ENCODE assay signal across 10 cellular contexts in genomic region chr6:33613146-33613793, GRCh38. TPM values are rescaled to one million over a fixed set of nuclear protein-coding genes. Genes with fewer than 3 reads are reported as not detected.
DNase-seq lines count a peak whose midpoint lies in the region; ATAC-seq, FAIRE-seq and TF ChIP-seq lines count a peak whose summit lies in the region.
"Had no signal": no experiment of that assay in that cellular context is flagged by ENCODE, and none has a peak within 500 bp of the region (broad histone marks: within the 10 kb centered on the region; RNA-seq: fewer than 3 reads in every experiment).

No MANE protein-coding gene starts in this region.

- CTCF ChIA-PET in CD8-positive, alpha-beta memory T cell (lab: Charles Lee), result no interaction called here

- POLR2A ChIA-PET in CD8-positive, alpha-beta memory T cell (lab: Charles Lee), result no interaction called here

- peak overlapping the region; percentile 14; the same call in 1 of the 2 replicates for H3K4me3 ChIP-seq in ACC112 (ENCODE audit: low read depth, low read length)
- H3K4me3 ChIP-seq in astrocyte of the spinal cord (ENCODE audit: low read depth, low read length), result no peak overlapping the region
- H3K4me3 ChIP-seq in keratinocyte (ENCODE audit: control insufficient read depth in 2 of 3, extremely low read depth in 1 of 3, insufficient read depth in 2 of 3, low read depth in 1 of 3, low read length in 3 of 3), result no peak overlapping the region
- H3K4me3 ChIP-seq in CD8-positive, alpha-beta memory T cell (ENCODE audit: low read length), result no peak overlapping the region

- no peaks in the 10 kb centered on the region for H3K9me3 Mint-ChIP-seq in CD8-positive, alpha-beta memory T cell
- no peaks in the 10 kb centered on the region for H3K9me3 Mint-ChIP-seq in activated naive CD8-positive, alpha-beta T cell treated with anti-CD3 and anti-CD28 coated beads, Interleukin-2, amount 50 U/mL, for 24 hours

- ATAC-seq in activated naive CD8-positive, alpha-beta T cell treated with anti-CD3 and anti-CD28 coated beads, Interleukin-2, amount 50 U/mL, for 24 hours, result no peak

- no peaks in the 10 kb centered on the region for H4K20me1 ChIP-seq in keratinocyte (ENCODE audit: control insufficient read depth, extremely low read depth, insufficient read depth, low read length)

- no peaks in the 10 kb centered on the region for H3K79me2 ChIP-seq in ACC112 (ENCODE audit: control insufficient read depth, insufficient read depth, low read length, unreplicated experiment)
- H3K79me2 ChIP-seq in keratinocyte (ENCODE audit: control insufficient read depth, insufficient read depth, low read length), result no peaks in the 10 kb centered on the region

- peak overlapping the region; percentile 6 for H3K4me2 ChIP-seq in keratinocyte (ENCODE audit: control insufficient read depth, extremely low read depth, insufficient read depth, low read depth, low read length)

- peaks cover 0 to 10% of the 10 kb centered on the region in 2 donors for H3K27me3 Mint-ChIP-seq in CD8-positive, alpha-beta memory T cell
- H3K27me3 Mint-ChIP-seq in activated naive CD8-positive, alpha-beta T cell treated with anti-CD3 and anti-CD28 coated beads, Interleukin-2, amount 50 U/mL, for 24 hours, result peaks cover 2% of the 10 kb centered on the region

- H3K4me1 Mint-ChIP-seq in CD8-positive, alpha-beta memory T cell, result peaks cover 12 to 18% (median 17%) of the 10 kb centered on the region in 3 donors
- peaks cover 1% of the 10 kb centered on the region for H3K4me1 Mint-ChIP-seq in activated naive CD8-positive, alpha-beta T cell treated with anti-CD3 and anti-CD28 coated beads, Interleukin-2, amount 50 U/mL, for 24 hours

- H3K4me1 ChIP-seq in ACC112 (ENCODE audit: control insufficient read depth, insufficient read depth, low read length, unreplicated experiment) (peaks cover 48% of the 10 kb centered on the region), keratinocyte (ENCODE audit: control insufficient read depth, extremely low read depth, insufficient read depth, low read length) (peaks cover 24% of the 10 kb centered on the region)
- H3K4me1 ChIP-seq in CD8-positive, alpha-beta memory T cell (ENCODE audit: insufficient read depth, low read length), result peaks cover 8% of the 10 kb centered on the region

- H3K36me3 Mint-ChIP-seq in CD8-positive, alpha-beta memory T cell, result no peaks in the 10 kb centered on the region
- no peaks in the 10 kb centered on the region for H3K36me3 Mint-ChIP-seq in activated naive CD8-positive, alpha-beta T cell treated with anti-CD3 and anti-CD28 coated beads, Interleukin-2, amount 50 U/mL, for 24 hours (ENCODE audit: low read depth)

- H3K27ac ChIP-seq in ACC112 (ENCODE audit: low read depth, low read length) (peak overlapping the region; percentile 75), keratinocyte (ENCODE audit: control insufficient read depth, insufficient read depth, low read length) (peak overlapping the region; percentile 1)
- no peak overlapping the region for H3K27ac ChIP-seq in CD8-positive, alpha-beta memory T cell (ENCODE audit: low read depth, low read length)

- no peaks in the 10 kb centered on the region for H3K9me1 ChIP-seq in keratinocyte (ENCODE audit: control insufficient read depth, extremely low read depth, insufficient read depth, low read length)

- peak; percentile 59 for FAIRE-seq in keratinocyte (lab: Jason Lieb, UNC)

- in situ Hi-C loops in astrocyte of the spinal cord (cut with HindIII; ENCODE audit: low sequenced_read_pairs), result no loop called here

- dilution Hi-C loops in keratinocyte (cut with MboI; ENCODE audit: extremely low pct_ligation_motif_present, low sequenced_read_pairs), result no loop called here

- TF ChIP-seq CTCF in astrocyte of the spinal cord (IDR thresholded peaks at IDR 0.05; ENCODE audit: low read depth, low read length) (no peak), keratinocyte (optimal IDR thresholded peaks at IDR 0.05 in 1 of 3, IDR thresholded peaks at IDR 0.05 in 1 of 3, conservative IDR thresholded peaks at IDR 0.05 in 1 of 3; ENCODE audit: extremely low read depth in 1 of 3, insufficient read depth in 2 of 3, low read length in 3 of 3) (no peak)

- H3K27me3 ChIP-seq in ACC112 (ENCODE audit: insufficient read depth, low read length) (no peaks in the 10 kb centered on the region), keratinocyte (ENCODE audit: control insufficient read depth, extremely low read depth, insufficient read depth, low read length) (no peaks in the 10 kb centered on the region)
- H3K27me3 ChIP-seq in CD8-positive, alpha-beta memory T cell (ENCODE audit: insufficient read depth, low read length, poor library complexity, severe bottlenecking), result no peaks in the 10 kb centered on the region

- H2AFZ ChIP-seq in ACC112 (ENCODE audit: low read length, unreplicated experiment), result peak overlapping the region; percentile 89
- H2AFZ ChIP-seq in keratinocyte (ENCODE audit: control insufficient read depth, low read length), result no peak overlapping the region

- H3K4me3 Mint-ChIP-seq in CD8-positive, alpha-beta memory T cell, result no peak overlapping the region
- no peak overlapping the region for H3K4me3 Mint-ChIP-seq in activated naive CD8-positive, alpha-beta T cell treated with anti-CD3 and anti-CD28 coated beads, Interleukin-2, amount 50 U/mL, for 24 hours

- H3K36me3 ChIP-seq in ACC112 (ENCODE audit: insufficient read depth, low read length), result no peaks in the 10 kb centered on the region
- H3K36me3 ChIP-seq in keratinocyte (ENCODE audit: control insufficient read depth in 2 of 2, extremely low read depth in 1 of 2, insufficient read depth in 2 of 2, low read length in 2 of 2), result no peaks in the 10 kb centered on the region
- no peaks in the 10 kb centered on the region for H3K36me3 ChIP-seq in CD8-positive, alpha-beta memory T cell (ENCODE audit: insufficient read depth, low read length)

- no peaks in the 10 kb centered on the region for H3K9me3 ChIP-seq in keratinocyte (ENCODE audit: control insufficient read depth, low read depth, low read length)
- H3K9me3 ChIP-seq in CD8-positive, alpha-beta memory T cell (ENCODE audit: low read length), result no peaks in the 10 kb centered on the region

- peak; percentile 67 for DNase-seq in HK-2 (ENCODE audit: unreplicated experiment)
- DNase-seq in astrocyte of the spinal cord (ENCODE audit: low read depth, low spot score), result peak; percentile 76
- no peak for DNase-seq in keratinocyte (ENCODE audit: low read depth, low spot score)
- DNase-seq in CD8-positive, alpha-beta memory T cell, result no peak
- DNase-seq in DMS79 (lab: John Stamatoyannopoulos, UW), result no peak
- no peak for DNase-seq in activated naive CD8-positive, alpha-beta T cell treated with anti-CD3 and anti-CD28 coated beads, Interleukin-2, amount 50 U/mL, for 24 hours
- DNase-seq in NK-92 treated with Interleukin-12 subunit alpha and Interleukin-12 subunit beta, amount 100 ng/mL, for 24 hours (lab: John Stamatoyannopoulos, UW), result no peak
- DNase-seq: NCI-H2171; stimulated activated CD4-positive, alpha-beta T cell treated with anti-CD3 and anti-CD28 coated beads, Interleukin-4, amount 100 ng/mL, for 4 hours had no signal

- H3K27ac Mint-ChIP-seq in CD8-positive, alpha-beta memory T cell, result peak overlapping the region in 3 of 8 donors; percentile 73 to 85 (median 82)
- H3K27ac Mint-ChIP-seq in activated naive CD8-positive, alpha-beta T cell treated with anti-CD3 and anti-CD28 coated beads, Interleukin-2, amount 50 U/mL, for 24 hours, result no peak overlapping the region

- no peak overlapping the region for H3K9ac ChIP-seq in keratinocyte (ENCODE audit: control insufficient read depth, extremely low read depth, insufficient read depth, low read length)

RNA-seq across cellular contexts. Expression of gene ITPR3, which starts 7.9 kb away (rescaled TPM):
- 43.3 to 78.0 TPM (median 45.0 TPM) in 3 replicates for polyA plus RNA-seq in keratinocyte
- polyA plus RNA-seq in keratinocyte (2011; ENCODE audit: low read depth), result 43.1 TPM
- polyA plus RNA-seq in keratinocyte (2011; cell fraction: cytosol; rRNA removed), result 39.3 and 57.7 TPM in 2 replicates
- 283 and 333 TPM in 2 replicates for polyA plus RNA-seq in keratinocyte (2011; cell fraction: nucleus; rRNA removed)
- 49.7 and 77.8 TPM in 2 replicates for polyA plus RNA-seq in keratinocyte (2012; ENCODE audit: low replicate concordance)
- 101 to 338 TPM (median 132 TPM) in 3 replicates for polyA minus RNA-seq in keratinocyte
- polyA minus RNA-seq in keratinocyte (2011; cell fraction: cytosol; rRNA and poly(A)+ RNA removed), result 94.4 TPM
- polyA minus RNA-seq in keratinocyte (2011; cell fraction: nucleus; rRNA and poly(A)+ RNA removed), result 224 and 276 TPM in 2 replicates
- total RNA-seq in CD8-positive, alpha-beta memory T cell, result 10 to 100 TPM; 42.0 to 43.3 TPM
- polyA plus RNA-seq in CD8-positive, alpha-beta memory T cell, result 7.9 TPM

RNA-seq across cellular contexts. Expression of gene BAK1, which starts 33.2 kb away (rescaled TPM):
- 61.1 to 93.0 TPM (median 71.1 TPM) in 3 replicates for polyA plus RNA-seq in keratinocyte
- polyA plus RNA-seq in keratinocyte (2011; ENCODE audit: low read depth), result 5.8 TPM
- 62.2 and 89.3 TPM in 2 replicates for polyA plus RNA-seq in keratinocyte (2011; cell fraction: cytosol; rRNA removed)
- 43.7 and 54.2 TPM in 2 replicates for polyA plus RNA-seq in keratinocyte (2011; cell fraction: nucleus; rRNA removed)
- 37.3 and 78.3 TPM in 2 replicates for polyA plus RNA-seq in keratinocyte (2012; ENCODE audit: low replicate concordance)
- polyA minus RNA-seq in keratinocyte, result 77.2 to 120 TPM (median 120 TPM) in 3 replicates
- 138 TPM for polyA minus RNA-seq in keratinocyte (2011; cell fraction: cytosol; rRNA and poly(A)+ RNA removed)
- 39.0 and 43.5 TPM in 2 replicates for polyA minus RNA-seq in keratinocyte (2011; cell fraction: nucleus; rRNA and poly(A)+ RNA removed)
- total RNA-seq in CD8-positive, alpha-beta memory T cell, result 10 to 100 TPM; 48.5 to 50.1 TPM
- polyA plus RNA-seq in CD8-positive, alpha-beta memory T cell, result 43.4 TPM

Comparison
In these comparisons a context has a peak if more than half of its experiments do, and no peak if none do; other contexts are left out.
1. DNase-seq: peak in HK-2 (single experiment) and astrocyte of the spinal cord (single experiment); none in keratinocyte (single experiment), CD8-positive, alpha-beta memory T cell (0 of 5), DMS79 (single experiment), activated naive CD8-positive, alpha-beta T cell treated with anti-CD3 and anti-CD28 coated beads, Interleukin-2, amount 50 U/mL, for 24 hours (single experiment) and NK-92 treated with Interleukin-12 subunit alpha and Interleukin-12 subunit beta, amount 100 ng/mL, for 24 hours (single experiment).